Comparison of ENCODE assay signal across 7 cellular contexts in genomic region chr1:115545791-115546733, GRCh38.
DNase-seq lines count a peak whose midpoint lies in the region; ATAC-seq and TF ChIP-seq lines count a peak whose summit lies in the region.

No MANE protein-coding gene starts in this region.

- H3K4me1 ChIP-seq in HEK293 (ENCODE audit: control insufficient read depth, insufficient read depth, low read length) = no peaks in the 10 kb centered on the region
- H3K4me1 ChIP-seq in right atrium auricular region = peaks cover 0 to 15% of the 10 kb centered on the region in 2 donors

- H3K9me3 ChIP-seq in HEK293 (ENCODE audit: control insufficient read depth, insufficient read depth, low read depth, low read length) (no peaks in the 10 kb centered on the region), right atrium auricular region (no peaks in the 10 kb centered on the region)

- no peaks in the 10 kb centered on the region for H3K27me3 ChIP-seq in right atrium auricular region

- H3K36me3 Mint-ChIP-seq in WTC11 = no peaks in the 10 kb centered on the region
- H3K36me3 Mint-ChIP-seq in stimulated activated naive B cell treated with anti-CD40 and anti-IgM and Interleukin-4, amounts not matched to agents 10 μg/mL and 1 μg/mL and 100 μg/mL, for 72 hours = no peaks in the 10 kb centered on the region

- peaks cover 17% of the 10 kb centered on the region for H3K4me1 Mint-ChIP-seq in WTC11
- no peaks in the 10 kb centered on the region for H3K4me1 Mint-ChIP-seq in stimulated activated naive B cell treated with anti-CD40 and anti-IgM and Interleukin-4, amounts not matched to agents 10 μg/mL and 1 μg/mL and 100 μg/mL, for 72 hours

- H3K9me3 Mint-ChIP-seq in WTC11 = peaks cover 10% of the 10 kb centered on the region; the same call in 1 of the 2 replicates
- peaks cover 3 to 7% of the 10 kb centered on the region in 2 donors for H3K9me3 Mint-ChIP-seq in stimulated activated naive B cell treated with anti-CD40 and anti-IgM and Interleukin-4, amounts not matched to agents 10 μg/mL and 1 μg/mL and 100 μg/mL, for 72 hours

- POLR2A ChIA-PET in HEK293 (lab: Yijun Ruan, JAX) (no interaction called here), WTC11 (lab: Charles Lee) (no interaction called here)

- ATAC-seq in WTC11 (peak; percentile 96), HG02759 (IDR thresholded peaks at IDR 0.05; ENCODE audit: unreplicated experiment) (no peak)
- ATAC-seq in stimulated activated naive CD8-positive, alpha-beta T cell treated with anti-CD3 and anti-CD28 coated beads, Interleukin-15, Interleukin-2, amounts not matched to agents 100 U/mL and 50 U/mL, for 24 hours = peak; percentile 63
- ATAC-seq in stimulated activated naive B cell treated with anti-CD40 and anti-IgM and Interleukin-4, amounts not matched to agents 10 μg/mL and 1 μg/mL and 100 μg/mL, for 72 hours (replicated peaks) = no peak

- H3K36me3 ChIP-seq in HEK293 (ENCODE audit: control insufficient read depth in 2 of 2, insufficient read depth in 1 of 2, low read length in 2 of 2) (no peaks in the 10 kb centered on the region), right atrium auricular region (no peaks in the 10 kb centered on the region)

- peak overlapping the region; percentile 82 for H3K27ac Mint-ChIP-seq in WTC11
- H3K27ac Mint-ChIP-seq in stimulated activated naive B cell treated with anti-CD40 and anti-IgM and Interleukin-4, amounts not matched to agents 10 μg/mL and 1 μg/mL and 100 μg/mL, for 72 hours = no peak overlapping the region

- H3K27ac ChIP-seq in HEK293 (ENCODE audit: extremely low read depth, low read depth, low read length) (no peak overlapping the region), right atrium auricular region (peak overlapping the region in 1 of 2 donors; percentile 59)

- DNase-seq in DMS 273 treated with DMSO at 0.1 percent for 48 hours (lab: John Stamatoyannopoulos, UW) (peak; percentile 8), WTC11 (ENCODE audit: low spot score) (peak; percentile 74), right atrium auricular region (ENCODE audit: low spot score) (no peak)
- DNase-seq in stimulated activated naive CD8-positive, alpha-beta T cell treated with anti-CD3 and anti-CD28 coated beads, Interleukin-15, Interleukin-2, amounts not matched to agents 100 U/mL and 50 U/mL, for 24 hours = peak; percentile 4
- no peak for DNase-seq in stimulated activated naive B cell treated with anti-CD40 and anti-IgM and Interleukin-4, amounts not matched to agents 10 μg/mL and 1 μg/mL and 100 μg/mL, for 72 hours

- H3K27me3 Mint-ChIP-seq in WTC11 (ENCODE audit: low read depth) = no peaks in the 10 kb centered on the region; the same call in 1 of the 2 replicates
- peaks cover 0 to 6% of the 10 kb centered on the region in 2 donors for H3K27me3 Mint-ChIP-seq in stimulated activated naive B cell treated with anti-CD40 and anti-IgM and Interleukin-4, amounts not matched to agents 10 μg/mL and 1 μg/mL and 100 μg/mL, for 72 hours

- H3K4me3 ChIP-seq in HEK293 (ENCODE audit: low read depth, low read length) = no peak overlapping the region
- H3K4me3 ChIP-seq in right atrium auricular region = no peak overlapping the region

- no peak overlapping the region for H3K4me3 Mint-ChIP-seq in WTC11
- no peak overlapping the region for H3K4me3 Mint-ChIP-seq in stimulated activated naive B cell treated with anti-CD40 and anti-IgM and Interleukin-4, amounts not matched to agents 10 μg/mL and 1 μg/mL and 100 μg/mL, for 72 hours

- CTCF ChIA-PET in HEK293 (lab: Yijun Ruan, JAX) = interaction anchor here (0.7 to 1.8 kb wide), 4 partner anchors 49 to 224 kb away, joined by 3 to 16 read pairs (median 6); no protein-coding TSS in a partner anchor
- CTCF ChIA-PET in WTC11 (lab: Charles Lee) = interaction anchor here (1.1 kb wide), 1 partner anchor 50 kb away, joined by 3 read pairs; no protein-coding TSS in a partner anchor

- TF ChIP-seq CTCF in HEK293 (tag by site-specific recombination; IDR thresholded peaks at IDR 0.05) (peak; percentile 47; the same call in 1 of the 2 replicates), WTC11 (IDR thresholded peaks at IDR 0.05) (no peak), right atrium auricular region (IDR thresholded peaks at IDR 0.05) (peak; percentile 19 to 67)

TF ChIP-seq in HEK293, 187 proteins besides CTCF, POLR2A, EP300 and RAD21 (continues in another document):
- TF ChIP-seq ZNF473 (tag by site-specific recombination; IDR thresholded peaks at IDR 0.05) (no peak), ZBTB17 (tag by site-specific recombination; IDR thresholded peaks at IDR 0.05) (peak; percentile 20; the same call in 1 of the 2 replicates), ZNF629 (tag by site-specific recombination; IDR thresholded peaks at IDR 0.05) (peak; percentile 65), ZBTB48 (tag by site-specific recombination; IDR thresholded peaks at IDR 0.05) (peak; percentile 37; the same call in 1 of the 2 replicates), ZNF398 (tag by site-specific recombination; IDR thresholded peaks at IDR 0.05) (peak; percentile 34; the same call in 1 of the 2 replicates), MEIS1 (CRISPR knock-in tag; IDR thresholded peaks at IDR 0.05; ENCODE audit: borderline replicate concordance) (0 out of 2 replicates have a peak, but pooled peaks have one; percentile 17), ZNF600 (tag by site-specific recombination; IDR thresholded peaks at IDR 0.05) (peak; percentile 58), WT1 (tag by site-specific recombination; IDR thresholded peaks at IDR 0.05) (peak; percentile 66), GFI1B (tag by site-specific recombination; IDR thresholded peaks at IDR 0.05) (0 out of 2 replicates have a peak, but pooled peaks have one; percentile 16), SCRT2 (tag by site-specific recombination; IDR thresholded peaks at IDR 0.05) (0 out of 2 replicates have a peak, but pooled peaks have one; percentile 19), GLIS1 (tag by site-specific recombination; IDR thresholded peaks at IDR 0.05) (peak; percentile 75), ZNF174 (tag by site-specific recombination; IDR thresholded peaks at IDR 0.05) (no peak), ZNF654 (tag by site-specific recombination; IDR thresholded peaks at IDR 0.05; ENCODE audit: low read depth) (peak; percentile 54), PRDM1 (tag by site-specific recombination; IDR thresholded peaks at IDR 0.05) (peak; percentile 71), ZNF660 (tag by site-specific recombination; IDR thresholded peaks at IDR 0.05) (peak; percentile 76; the same call in 1 of the 2 replicates)

TF ChIP-seq in WTC11, 78 proteins besides CTCF, POLR2A, EP300 and RAD21 (continues in another document):
- TF ChIP-seq USF2 (CRISPR knock-in tag; IDR thresholded peaks at IDR 0.05) (no peak), TEAD1 (CRISPR knock-in tag; IDR thresholded peaks at IDR 0.05) (peak; percentile 87), SMAD4 (CRISPR knock-in tag; IDR thresholded peaks at IDR 0.05) (no peak), CDX4 (CRISPR knock-in tag; IDR thresholded peaks at IDR 0.05; ENCODE audit: borderline replicate concordance) (no peak), USF1 (CRISPR knock-in tag; IDR thresholded peaks at IDR 0.05) (no peak), NFE2L1 (CRISPR knock-in tag; IDR thresholded peaks at IDR 0.05) (no peak), GTF2I (CRISPR knock-in tag; conservative IDR thresholded peaks at IDR 0.05) (no peak), RELA (CRISPR knock-in tag; IDR thresholded peaks at IDR 0.05; ENCODE audit: borderline replicate concordance) (no peak), NFYB (CRISPR knock-in tag; conservative IDR thresholded peaks at IDR 0.05; ENCODE audit: low read depth) (no peak), SOX15 (CRISPR knock-in tag; IDR thresholded peaks at IDR 0.05) (no peak), ZNF121 (CRISPR knock-in tag; IDR thresholded peaks at IDR 0.05) (0 out of 2 replicates have a peak, but pooled peaks have one; percentile 46), NR2C2 (CRISPR knock-in tag; IDR thresholded peaks at IDR 0.05) (no peak), NR3C1 (CRISPR knock-in tag; conservative IDR thresholded peaks at IDR 0.05; ENCODE audit: low read depth) (no peak), ZNF671 (CRISPR knock-in tag; IDR thresholded peaks at IDR 0.05) (no peak), PREB (CRISPR knock-in tag; IDR thresholded peaks at IDR 0.05; ENCODE audit: borderline replicate concordance) (no peak), MXD4 (CRISPR knock-in tag; IDR thresholded peaks at IDR 0.05; ENCODE audit: borderline replicate concordance) (no peak)

Comparison
In these comparisons a context has a peak if more than half of its experiments do, and no peak if none do; other contexts are left out.
1. DNase-seq: peak in DMS 273 treated with DMSO at 0.1 percent for 48 hours (single experiment), WTC11 (single experiment) and stimulated activated naive CD8-positive, alpha-beta T cell treated with anti-CD3 and anti-CD28 coated beads, Interleukin-15, Interleukin-2, amounts not matched to agents 100 U/mL and 50 U/mL, for 24 hours (single experiment); none in right atrium auricular region (single experiment) and stimulated activated naive B cell treated with anti-CD40 and anti-IgM and Interleukin-4, amounts not matched to agents 10 μg/mL and 1 μg/mL and 100 μg/mL, for 72 hours (single experiment).
2. ATAC-seq: peak in WTC11 (single experiment) and stimulated activated naive CD8-positive, alpha-beta T cell treated with anti-CD3 and anti-CD28 coated beads, Interleukin-15, Interleukin-2, amounts not matched to agents 100 U/mL and 50 U/mL, for 24 hours (single experiment); none in stimulated activated naive B cell treated with anti-CD40 and anti-IgM and Interleukin-4, amounts not matched to agents 10 μg/mL and 1 μg/mL and 100 μg/mL, for 72 hours (0 of 2) and HG02759 (single experiment).